8 cellular contexts compared by ENCODE assay signal in the genomic region with DNA sequence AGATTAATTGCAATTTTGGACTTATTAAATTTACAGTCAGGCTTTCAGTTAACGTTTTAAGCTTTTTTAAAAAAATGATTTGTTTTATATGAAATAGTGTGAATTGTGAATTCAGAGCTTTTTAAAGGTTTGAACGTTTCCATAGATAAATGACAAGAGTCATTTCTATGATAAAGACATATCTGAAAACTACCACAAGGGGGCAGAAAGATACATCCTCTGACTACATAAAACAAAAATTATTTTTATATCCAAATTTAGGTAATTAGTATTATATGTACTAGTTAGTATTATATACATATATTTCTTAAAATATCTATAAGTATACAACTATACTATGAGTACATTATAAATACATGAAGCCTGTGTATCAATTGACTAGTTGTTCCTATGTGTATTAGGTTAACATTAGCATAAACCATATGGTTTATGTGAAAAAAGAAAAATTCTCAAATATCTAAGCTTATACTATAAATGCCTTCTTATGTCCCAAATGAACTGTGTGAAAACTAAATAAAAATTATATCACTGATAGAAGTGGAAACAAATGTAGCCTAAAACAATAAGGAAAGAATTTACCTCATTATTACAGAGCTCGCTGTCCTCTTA.
A peak's percentile ranks its signal among the peaks of the same experiment; 100 is the strongest.
DNase-seq lines count a peak whose midpoint lies in the region; ATAC-seq and TF ChIP-seq lines count a peak whose summit lies in the region.

No MANE protein-coding gene starts in this region.

- no peak overlapping the region for H3K27ac Mint-ChIP-seq in CD4-positive, CD25-positive, alpha-beta regulatory T cell
- H3K27ac Mint-ChIP-seq in T-cell, result no peak overlapping the region
- no peak overlapping the region for H3K27ac Mint-ChIP-seq in activated naive CD4-positive, alpha-beta T cell treated with anti-CD3 and anti-CD28 coated beads, Interleukin-2, amount 50 U/mL, for 72 hours

- H3K4me3 Mint-ChIP-seq in CD4-positive, CD25-positive, alpha-beta regulatory T cell, result no peak overlapping the region
- H3K4me3 Mint-ChIP-seq in T-cell, result no peak overlapping the region

- H3K27ac ChIP-seq in CD4-positive, CD25-positive, alpha-beta regulatory T cell (ENCODE audit: insufficient read depth, low read length, poor library complexity, severe bottlenecking), result no peak overlapping the region
- no peak overlapping the region for H3K27ac ChIP-seq in lower lobe of right lung

- POLR2A ChIA-PET in T-cell (lab: Charles Lee), result interaction anchor here in 1 of 2 donors (0.5 to 0.6 kb wide), 2 partner anchors 24 to 947 kb away, joined by 3 to 4 read pairs; no protein-coding TSS in a partner anchor

- TF ChIP-seq CTCF in HFF-Myc (IDR thresholded peaks at IDR 0.05; ENCODE audit: low read depth, low read length, missing control alignments) (peak; percentile 29), lower lobe of right lung (IDR thresholded peaks at IDR 0.05) (peak; percentile 59)

- no peaks in the 10 kb centered on the region for H3K9me3 ChIP-seq in CD4-positive, CD25-positive, alpha-beta regulatory T cell (ENCODE audit: control insufficient read depth in 2 of 2, low read length in 2 of 2)
- H3K9me3 ChIP-seq in lower lobe of right lung, result no peaks in the 10 kb centered on the region

- CTCF ChIA-PET in T-cell (lab: Charles Lee), result interaction anchor here (0.6 to 4.0 kb wide), 23 partner anchors 10 to 1747 kb away, joined by 3 to 40 read pairs (median 4); a partner anchor contains a TSS

- H3K4me1 Mint-ChIP-seq in CD4-positive, CD25-positive, alpha-beta regulatory T cell, result no peaks in the 10 kb centered on the region
- no peaks in the 10 kb centered on the region for H3K4me1 Mint-ChIP-seq in T-cell

- H3K36me3 Mint-ChIP-seq in CD4-positive, CD25-positive, alpha-beta regulatory T cell, result no peaks in the 10 kb centered on the region
- no peaks in the 10 kb centered on the region for H3K36me3 Mint-ChIP-seq in T-cell
- H3K36me3 Mint-ChIP-seq in activated naive CD4-positive, alpha-beta T cell treated with anti-CD3 and anti-CD28 coated beads, Interleukin-2, amount 50 U/mL, for 72 hours, result no peaks in the 10 kb centered on the region

- H3K9me3 Mint-ChIP-seq in CD4-positive, CD25-positive, alpha-beta regulatory T cell, result no peaks in the 10 kb centered on the region
- H3K9me3 Mint-ChIP-seq in T-cell, result no peaks in the 10 kb centered on the region
- no peaks in the 10 kb centered on the region for H3K9me3 Mint-ChIP-seq in activated naive CD4-positive, alpha-beta T cell treated with anti-CD3 and anti-CD28 coated beads, Interleukin-2, amount 50 U/mL, for 72 hours

- intact Hi-C loops in lower lobe of right lung (cut with DNase I), result no loop called here

- H3K27me3 ChIP-seq in CD4-positive, CD25-positive, alpha-beta regulatory T cell (ENCODE audit: control insufficient read depth, insufficient read depth, low read length), result no peaks in the 10 kb centered on the region
- H3K27me3 ChIP-seq in lower lobe of right lung (ENCODE audit: low read depth), result no peaks in the 10 kb centered on the region

- H3K27me3 Mint-ChIP-seq in CD4-positive, CD25-positive, alpha-beta regulatory T cell, result no peaks in the 10 kb centered on the region
- peaks cover 9 to 13% of the 10 kb centered on the region in 2 donors for H3K27me3 Mint-ChIP-seq in T-cell

- H3K4me1 ChIP-seq in CD4-positive, CD25-positive, alpha-beta regulatory T cell (ENCODE audit: control insufficient read depth, insufficient read depth, low read length, poor library complexity, severe bottlenecking), result no peaks in the 10 kb centered on the region
- peaks cover 9% of the 10 kb centered on the region for H3K4me1 ChIP-seq in lower lobe of right lung

- peak in 2 of 3 donors; percentile 21 to 37 for DNase-seq in CD4-positive, CD25-positive, alpha-beta regulatory T cell
- no peak for DNase-seq in HFF-Myc (ENCODE audit: extremely low read depth, low read depth)
- peak; percentile 13 for DNase-seq in amniotic epithelial cell (ENCODE audit: low read depth)
- no peak for DNase-seq in lower lobe of right lung
- no peak for DNase-seq in T-cell
- no peak for DNase-seq in activated naive CD4-positive, alpha-beta T cell treated with anti-CD3 and anti-CD28 coated beads, Interleukin-2, amount 50 U/mL, for 72 hours (ENCODE audit: low spot score in 2 of 2)
- no peak for DNase-seq in effector CD8-positive, alpha-beta T cell (lab: John Stamatoyannopoulos, UW)
- DNase-seq in activated CD4-positive, CD25-positive, alpha-beta regulatory T cell (lab: John Stamatoyannopoulos, UW), result no peak

- ATAC-seq in CD4-positive, CD25-positive, alpha-beta regulatory T cell (ENCODE audit: low read depth in 2 of 2), result no peak
- no peak for ATAC-seq in lower lobe of right lung
- ATAC-seq in T-cell (replicated peaks in 1 of 4), result no peak
- ATAC-seq in activated naive CD4-positive, alpha-beta T cell treated with anti-CD3 and anti-CD28 coated beads, Interleukin-2, amount 50 U/mL, for 72 hours, result no peak

- no peak overlapping the region for H3K4me3 ChIP-seq in CD4-positive, CD25-positive, alpha-beta regulatory T cell (ENCODE audit: low read depth, low read length)
- H3K4me3 ChIP-seq in HFF-Myc (replicated peaks; ENCODE audit: low read depth, low read length), result no peak overlapping the region
- no peak overlapping the region for H3K4me3 ChIP-seq in lower lobe of right lung

- H3K36me3 ChIP-seq in CD4-positive, CD25-positive, alpha-beta regulatory T cell (ENCODE audit: control insufficient read depth, insufficient read depth, low read length), result no peaks in the 10 kb centered on the region
- H3K36me3 ChIP-seq in lower lobe of right lung, result peaks cover 59% of the 10 kb centered on the region

Comparison
In these comparisons a context has a peak if more than half of its experiments do, and no peak if none do; other contexts are left out.
1. DNase-seq: peak in CD4-positive, CD25-positive, alpha-beta regulatory T cell (2 of 3) and amniotic epithelial cell (single experiment); none in HFF-Myc (single experiment), lower lobe of right lung (single experiment), T-cell (0 of 34), activated naive CD4-positive, alpha-beta T cell treated with anti-CD3 and anti-CD28 coated beads, Interleukin-2, amount 50 U/mL, for 72 hours (0 of 2), effector CD8-positive, alpha-beta T cell (single experiment) and activated CD4-positive, CD25-positive, alpha-beta regulatory T cell (0 of 4).